ENCODE assay signal across 1 cellular context in the genomic region with DNA sequence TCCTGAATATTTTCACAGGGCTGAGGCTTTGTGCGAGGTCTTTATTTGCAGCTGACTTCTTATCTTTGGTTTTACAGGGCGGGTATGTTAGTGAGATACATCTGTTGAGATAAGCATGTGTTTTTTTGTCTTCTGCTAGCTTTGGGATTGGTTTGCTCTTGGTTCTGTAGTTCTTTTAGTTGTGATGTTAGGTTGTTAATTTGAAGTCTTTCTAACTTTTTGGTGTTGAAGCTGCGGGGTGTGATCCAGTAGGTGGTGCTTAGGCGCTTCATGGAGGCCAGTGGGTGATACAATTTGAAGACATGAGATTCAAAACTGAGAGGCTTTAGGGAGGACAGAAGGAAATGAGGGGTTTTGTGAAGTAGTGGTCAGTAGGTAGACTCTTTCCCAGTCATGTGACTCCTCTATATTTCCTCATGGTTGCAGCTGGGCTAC.
TF ChIP-seq lines count a peak whose summit lies in the region.

No MANE protein-coding gene starts in this region.

TF ChIP-seq in HepG2, 621 proteins besides CTCF, POLR2A, EP300 and RAD21 (continued from another document):
- TF ChIP-seq BCL3 (CRISPR knock-in tag; IDR thresholded peaks at IDR 0.05) = no peak
